1 cellular context compared by ENCODE assay signal in genomic region chr2:122423934-122424333, GRCh38.
TF ChIP-seq lines count a peak whose summit lies in the region.

No MANE protein-coding gene starts in this region.

TF ChIP-seq in GM23338, 12 proteins besides CTCF, POLR2A, EP300 and RAD21 (continued from another document):
- TF ChIP-seq ZNF462 (CRISPR knock-in tag; IDR thresholded peaks at IDR 0.05): no peak
- TF ChIP-seq STAT1 (IDR thresholded peaks at IDR 0.05; ENCODE audit: unreplicated experiment): no peak
- no peak for TF ChIP-seq ETS1 (IDR thresholded peaks at IDR 0.05)
- no peak for TF ChIP-seq EZH2phosphoT487 (IDR thresholded peaks at IDR 0.05; ENCODE audit: unreplicated experiment)
- TF ChIP-seq POLR2AphosphoS5 (IDR thresholded peaks at IDR 0.05; ENCODE audit: low read depth): no peak
- TF ChIP-seq JUNB (IDR thresholded peaks at IDR 0.05; ENCODE audit: unreplicated experiment): no peak
- no peak for TF ChIP-seq ZNF114 (CRISPR knock-in tag; IDR thresholded peaks at IDR 0.05)
- no peak for TF ChIP-seq EZH2 (IDR thresholded peaks at IDR 0.05; ENCODE audit: low read depth, unreplicated experiment)
- TF ChIP-seq CREB1 (CRISPR knock-in tag; IDR thresholded peaks at IDR 0.05; ENCODE audit: low read depth): no peak
- TF ChIP-seq REST (IDR thresholded peaks at IDR 0.05; ENCODE audit: unreplicated experiment): no peak
